20 cellular contexts compared by ENCODE assay signal in the genomic region with DNA sequence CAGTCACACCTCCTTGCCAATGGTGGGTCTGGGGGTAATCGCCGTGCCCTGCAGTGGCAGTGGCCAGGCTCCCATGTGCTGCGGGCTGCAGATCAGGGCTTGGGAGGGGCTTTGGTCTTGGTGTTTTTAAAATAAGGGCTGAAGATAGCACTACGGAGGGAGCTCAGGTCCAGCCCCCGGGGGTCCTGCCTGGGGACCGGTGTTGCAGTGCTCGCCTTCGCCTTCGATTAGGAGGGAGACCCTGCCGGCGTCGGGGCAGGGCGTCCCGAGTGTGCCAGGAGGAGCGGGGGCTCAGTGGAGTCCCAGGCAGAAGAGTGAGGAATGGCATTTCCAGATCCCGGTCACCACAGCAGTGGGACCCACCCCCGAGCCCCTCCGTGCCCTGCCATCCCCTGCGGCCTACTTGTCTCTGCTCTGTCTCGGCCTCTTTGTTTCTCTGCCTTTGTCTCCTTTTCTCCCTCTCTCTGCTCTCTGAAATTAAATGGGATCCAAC. TPM values are rescaled to one million over a fixed set of nuclear protein-coding genes. Genes with fewer than 3 reads are reported as not detected.
DNase-seq lines count a peak whose midpoint lies in the region; ATAC-seq, FAIRE-seq and TF ChIP-seq lines count a peak whose summit lies in the region.
"Had no signal": no experiment of that assay in that cellular context is flagged by ENCODE, and none has a peak within 500 bp of the region (broad histone marks: within the 10 kb centered on the region; RNA-seq: fewer than 3 reads in every experiment).

No MANE protein-coding gene starts in this region.

- H3K27me3 Mint-ChIP-seq in astrocyte (ENCODE audit: low read depth, unreplicated experiment) (peaks cover 38% of the 10 kb centered on the region), progenitor cell of endocrine pancreas (peaks cover 17% of the 10 kb centered on the region)

- H3K4me3 Mint-ChIP-seq in astrocyte (ENCODE audit: unreplicated experiment) (no peak overlapping the region), progenitor cell of endocrine pancreas (ENCODE audit: low read depth) (no peak overlapping the region)
- H3K4me3 Mint-ChIP-seq: CD14-positive monocyte had no signal

- DNase-seq in H7 (peak; percentile 78), astrocyte (ENCODE audit: low read depth) (no peak), kidney (peak; percentile 60), progenitor cell of endocrine pancreas (ENCODE audit: low spot score, unreplicated experiment) (no peak), ureter (ENCODE audit: low spot score) (no peak), NCI-H345 (lab: John Stamatoyannopoulos, UW) (no peak)
- DNase-seq: AML-193, COR-L47, GF-D8, NCI-H1048, NCI-H2081 treated with DMSO at 0.1 percent for 48 hours, Right ventricle myocardium superior had no signal

- H3K79me2 ChIP-seq in astrocyte (ENCODE audit: insufficient read depth, low read length) = no peaks in the 10 kb centered on the region

- H3K36me3 Mint-ChIP-seq in astrocyte (ENCODE audit: low read depth, unreplicated experiment) (no peaks in the 10 kb centered on the region), progenitor cell of endocrine pancreas (ENCODE audit: insufficient read depth) (no peaks in the 10 kb centered on the region)
- H3K36me3 Mint-ChIP-seq: CD14-positive monocyte had no signal

- H2AFZ ChIP-seq in astrocyte (ENCODE audit: low read depth, low read length) = no peak overlapping the region

- H3K9me3 ChIP-seq in astrocyte (ENCODE audit: insufficient read depth, low read depth, low read length) (no peaks in the 10 kb centered on the region), kidney (ENCODE audit: control insufficient read depth in 1 of 2, low read length in 2 of 2) (no peaks in the 10 kb centered on the region)

- ATAC-seq in HG03565 (IDR thresholded peaks at IDR 0.05; ENCODE audit: unreplicated experiment) = no peak

- H3K4me3 ChIP-seq in H7 (ENCODE audit: insufficient read depth, low read depth, low read length) = no peak overlapping the region
- H3K4me3 ChIP-seq in astrocyte (ENCODE audit: insufficient read depth, low read depth, low read length) = no peak overlapping the region
- H3K4me3 ChIP-seq in kidney (ENCODE audit: low read length in 2 of 2) = no peak overlapping the region

- H3K4me1 Mint-ChIP-seq in astrocyte (ENCODE audit: low read depth, unreplicated experiment) (peaks cover 1% of the 10 kb centered on the region), progenitor cell of endocrine pancreas (ENCODE audit: low read depth) (no peaks in the 10 kb centered on the region)

- peaks cover 2% of the 10 kb centered on the region; the same call in 1 of the 2 replicates for H3K27me3 ChIP-seq in H7 (ENCODE audit: control insufficient read depth, insufficient read depth, low read length)
- H3K27me3 ChIP-seq in astrocyte (ENCODE audit: insufficient read depth, low read length) = peaks cover 18% of the 10 kb centered on the region

- intact Hi-C loops in kidney (cut with DNase I) = no loop called here

- no peak overlapping the region for H3K9ac ChIP-seq in astrocyte (ENCODE audit: low read length)
- no peak overlapping the region for H3K9ac ChIP-seq in kidney (ENCODE audit: low read length in 2 of 2)

- H3K4me1 ChIP-seq in astrocyte (ENCODE audit: insufficient read depth, low read length) (peaks cover 5% of the 10 kb centered on the region), kidney (ENCODE audit: control insufficient read depth in 1 of 2, insufficient read depth in 1 of 2, low read depth in 1 of 2, low read length in 2 of 2) (no peaks in the 10 kb centered on the region)

- no peaks in the 10 kb centered on the region for H3K36me3 ChIP-seq in H7 (replicated peaks; ENCODE audit: control insufficient read depth, insufficient read depth, low read length)
- H3K36me3 ChIP-seq in astrocyte (ENCODE audit: insufficient read depth, low read length) = no peaks in the 10 kb centered on the region
- H3K36me3 ChIP-seq in kidney (ENCODE audit: control insufficient read depth in 1 of 2, insufficient read depth in 2 of 2, low read length in 2 of 2) = no peaks in the 10 kb centered on the region

- TF ChIP-seq CTCF in astrocyte (IDR thresholded peaks at IDR 0.05; ENCODE audit: insufficient read depth, low read depth, low read length) (no peak), kidney (IDR thresholded peaks at IDR 0.05; ENCODE audit: borderline replicate concordance, extremely low read depth, insufficient read depth) (no peak), progenitor cell of endocrine pancreas (IDR thresholded peaks at IDR 0.05; ENCODE audit: unreplicated experiment) (no peak)

- H3K27ac Mint-ChIP-seq in astrocyte (ENCODE audit: unreplicated experiment) (no peak overlapping the region), progenitor cell of endocrine pancreas (peak overlapping the region; percentile 40)

- H3K27ac ChIP-seq in astrocyte (ENCODE audit: low read depth, low read length) (no peak overlapping the region), kidney (ENCODE audit: low read depth in 2 of 2, low read length in 2 of 2) (no peak overlapping the region)

- no peaks in the 10 kb centered on the region for H3K9me3 Mint-ChIP-seq in astrocyte (ENCODE audit: unreplicated experiment)
- no peaks in the 10 kb centered on the region for H3K9me3 Mint-ChIP-seq in progenitor cell of endocrine pancreas (ENCODE audit: low read depth)
- H3K9me3 Mint-ChIP-seq: CD14-positive monocyte had no signal

- FAIRE-seq in astrocyte (lab: Jason Lieb, UNC) (no peak), kidney (lab: Jason Lieb, UNC) (no peak)
- FAIRE-seq: GM12891, GM18507, H54 had no signal

- H3K4me2 ChIP-seq in astrocyte (ENCODE audit: low read length) = peak overlapping the region; percentile 15

- H4K20me1 ChIP-seq in astrocyte (ENCODE audit: insufficient read depth, low read length) = peaks cover 11% of the 10 kb centered on the region

RNA-seq across cellular contexts. Expression of a gene that starts 44.3 kb away (rescaled TPM):
- total RNA-seq in H7 (2014; rRNA removed; shearing (Covaris generic)) = 0.22 and 0.55 TPM in 2 replicates
- total RNA-seq in astrocyte = not detected in 2 replicates
- not detected for total RNA-seq in kidney
- not detected for polyA plus RNA-seq in kidney (ENCODE audit: insufficient read depth, low read depth, low replicate concordance)
- not detected in 2 replicates for total RNA-seq in progenitor cell of endocrine pancreas
- total RNA-seq in ureter = not detected
- total RNA-seq: Daoy, HT-29, MCF 10A, Right ventricle myocardium superior had no signal
- polyA plus RNA-seq: CD14-positive monocyte had no signal

Comparison
In these comparisons a context has a peak if more than half of its experiments do, and no peak if none do; other contexts are left out.
1. DNase-seq: peak in H7 (single experiment) and kidney (single experiment); none in astrocyte (single experiment), progenitor cell of endocrine pancreas (single experiment), ureter (single experiment) and NCI-H345 (single experiment).